In genomic region chr3:126926684-126927404, GRCh38 we compare ENCODE assay signal across 9 cellular contexts. TPM values are rescaled to one million over a fixed set of nuclear protein-coding genes. Genes with fewer than 3 reads are reported as not detected.
DNase-seq lines count a peak whose midpoint lies in the region; ATAC-seq and TF ChIP-seq lines count a peak whose summit lies in the region.
"Had no signal": no experiment of that assay in that cellular context is flagged by ENCODE, and none has a peak within 500 bp of the region (broad histone marks: within the 10 kb centered on the region; RNA-seq: fewer than 3 reads in every experiment).

No MANE protein-coding gene starts in this region.

- no peak for TF ChIP-seq RAD21 in HCT116 (IDR thresholded peaks at IDR 0.05; ENCODE audit: low read depth)

- CTCF ChIA-PET in HCT116 (lab: Charles Lee) = no interaction called here

- intact Hi-C loops in HCT116 (cut with micrococcal nuclease) (no loop called here), left ventricle myocardium superior (cut with micrococcal nuclease) (no loop called here)

- BruUV-seq in HCT116 (replicated peaks; lab: Mats Ljungman, UMichigan) = no TSS peak

- H3K27me3 Mint-ChIP-seq in brain = no peaks in the 10 kb centered on the region
- H3K27me3 Mint-ChIP-seq: activated naive CD8-positive, alpha-beta T cell treated with anti-CD3 and anti-CD28 coated beads, Interleukin-2, amount 10 ng/mL, durations not matched to agents 7 days and 5 days had no signal

- no peaks in the 10 kb centered on the region for H3K9me2 ChIP-seq in HCT116 (ENCODE audit: insufficient read depth)

- H3K27me3 ChIP-seq in HCT116 (ENCODE audit: insufficient read depth, low read length) (no peaks in the 10 kb centered on the region), subcutaneous abdominal adipose tissue (ENCODE audit: control insufficient read depth in 5 of 5, insufficient read depth in 4 of 5, low read length in 5 of 5) (peaks cover 0 to 17% (median 2%) of the 10 kb centered on the region in 5 donors)

- RAD21 ChIA-PET in HCT116 (lab: Charles Lee; ENCODE audit: low non-redundant PET in 1 of 2, low total read pairs in 2 of 2, uncharacterized antibody in 2 of 2, unreplicated experiment in 2 of 2) = interaction anchor here in 1 of 2 experiments (0.7 kb wide), 1 partner anchor 16 kb away, joined by 3 read pairs; no protein-coding TSS in a partner anchor

- H3K27ac ChIP-seq in HCT116 (ENCODE audit: low read depth, low read length) (no peak overlapping the region), subcutaneous abdominal adipose tissue (ENCODE audit: low read depth, low read length) (peak overlapping the region; percentile 39)

- DNase-seq in HCT116 (ENCODE audit: low read depth, low spot score) = peak; percentile 19
- peak; percentile 79 for DNase-seq in left ventricle myocardium superior
- DNase-seq: activated naive CD8-positive, alpha-beta T cell treated with anti-CD3 and anti-CD28 coated beads, Interleukin-2, amount 10 ng/mL, durations not matched to agents 7 days and 5 days had no signal

- H3K4me3 ChIP-seq in HCT116 (replicated peaks in 1 of 2; ENCODE audit: low read depth in 1 of 2, low read length in 2 of 2) (no peak overlapping the region), subcutaneous abdominal adipose tissue (ENCODE audit: low read depth in 1 of 5, low read length in 5 of 5) (peak overlapping the region in 2 of 5 donors; percentile 9 to 25)

- no peak for TF ChIP-seq CTCF in HCT116 (IDR thresholded peaks at IDR 0.05 in 2 of 3, conservative IDR thresholded peaks at IDR 0.05 in 1 of 3; ENCODE audit: borderline replicate concordance in 1 of 3, insufficient read depth in 1 of 3, low read depth in 2 of 3, low read length in 2 of 3)
- no peak for TF ChIP-seq CTCF in brain (conservative IDR thresholded peaks at IDR 0.05)

- TF ChIP-seq POLR2A in HCT116 (IDR thresholded peaks at IDR 0.05; ENCODE audit: borderline replicate concordance, extremely low read depth, insufficient read depth, insufficient read length) = no peak

- peaks cover 64% of the 10 kb centered on the region for H3K4me1 Mint-ChIP-seq in brain

- no peaks in the 10 kb centered on the region for H3K79me2 ChIP-seq in HCT116 (ENCODE audit: insufficient read depth, low read length)

- peak overlapping the region; percentile 65 for H3K4me2 ChIP-seq in HCT116 (ENCODE audit: low read length)

- POLR2A ChIA-PET in HCT116 (lab: Charles Lee) = interaction anchor here (1.1 kb wide), 1 partner anchor 12 kb away, joined by 3 read pairs; no protein-coding TSS in a partner anchor

- no peaks in the 10 kb centered on the region for H3K9me3 Mint-ChIP-seq in brain
- H3K9me3 Mint-ChIP-seq: activated naive CD8-positive, alpha-beta T cell treated with anti-CD3 and anti-CD28 coated beads, Interleukin-2, amount 10 ng/mL, durations not matched to agents 7 days and 5 days had no signal

- peak overlapping the region in 4 of 5 experiments; percentile 29 to 88 (median 76) for H3K27ac Mint-ChIP-seq in brain
- H3K27ac Mint-ChIP-seq: activated naive CD8-positive, alpha-beta T cell treated with anti-CD3 and anti-CD28 coated beads, Interleukin-2, amount 10 ng/mL, durations not matched to agents 7 days and 5 days had no signal

- no peaks in the 10 kb centered on the region for H3K36me3 Mint-ChIP-seq in brain
- H3K36me3 Mint-ChIP-seq: activated naive CD8-positive, alpha-beta T cell treated with anti-CD3 and anti-CD28 coated beads, Interleukin-2, amount 10 ng/mL, durations not matched to agents 7 days and 5 days had no signal

- H3K9ac ChIP-seq in HCT116 (ENCODE audit: low read length) (peak overlapping the region; percentile 20; the same call in 1 of the 2 replicates), subcutaneous abdominal adipose tissue (ENCODE audit: low read length in 5 of 5) (peak overlapping the region in 2 of 5 donors; percentile 44 to 82)

- no peaks in the 10 kb centered on the region for H4K20me1 ChIP-seq in HCT116 (ENCODE audit: insufficient read depth)

- H3K4me1 ChIP-seq in HCT116 (ENCODE audit: control insufficient read depth in 1 of 2, insufficient read depth in 2 of 2, low read length in 2 of 2) = peaks cover 5 to 16% of the 10 kb centered on the region in 2 experiments; a peak in 3 of 4 replicates
- H3K4me1 ChIP-seq in subcutaneous abdominal adipose tissue (ENCODE audit: control insufficient read depth in 5 of 5, insufficient read depth in 5 of 5, low read length in 5 of 5) = peaks cover 12 to 44% (median 35%) of the 10 kb centered on the region in 5 donors

- peak; percentile 84 for ATAC-seq in HCT116
- ATAC-seq in left ventricle myocardium superior = peak; percentile 90
- ATAC-seq in HG03025 (IDR thresholded peaks at IDR 0.05; ENCODE audit: low FRiP score, unreplicated experiment) = no peak
- ATAC-seq in HG02678 (IDR thresholded peaks at IDR 0.05; ENCODE audit: unreplicated experiment) = no peak
- no peak for ATAC-seq in GM21737 (IDR thresholded peaks at IDR 0.05; ENCODE audit: unreplicated experiment)
- no peak for ATAC-seq in GM18519 (IDR thresholded peaks at IDR 0.05; ENCODE audit: low FRiP score, unreplicated experiment)

- no peak overlapping the region for H3K4me3 Mint-ChIP-seq in brain
- H3K4me3 Mint-ChIP-seq: activated naive CD8-positive, alpha-beta T cell treated with anti-CD3 and anti-CD28 coated beads, Interleukin-2, amount 10 ng/mL, durations not matched to agents 7 days and 5 days had no signal

- H2AFZ ChIP-seq in HCT116 (ENCODE audit: low read depth, low read length, poor library complexity, severe bottlenecking) = no peak overlapping the region

- H3K36me3 ChIP-seq in HCT116 (ENCODE audit: control insufficient read depth in 1 of 2, insufficient read depth in 2 of 2, low read length in 2 of 2) (no peaks in the 10 kb centered on the region), subcutaneous abdominal adipose tissue (ENCODE audit: control insufficient read depth in 5 of 5, insufficient read depth in 5 of 5, low read length in 5 of 5) (no peaks in the 10 kb centered on the region)

- H3K9me3 ChIP-seq in HCT116 (ENCODE audit: control insufficient read depth in 1 of 2, insufficient read depth in 1 of 2, low read depth in 1 of 2, low read length in 2 of 2) = no peaks in the 10 kb centered on the region
- no peaks in the 10 kb centered on the region for H3K9me3 ChIP-seq in subcutaneous abdominal adipose tissue (ENCODE audit: control insufficient read depth in 5 of 5, low read length in 5 of 5)

TF ChIP-seq in HCT116, 20 proteins besides CTCF, POLR2A, EP300 and RAD21:
- peak; percentile 78 for TF ChIP-seq FOSL1 (IDR thresholded peaks at IDR 0.05; ENCODE audit: low read depth)
- 0 out of 2 replicates have a peak, but pooled peaks have one; percentile 31 for TF ChIP-seq SP1 (IDR thresholded peaks at IDR 0.05; ENCODE audit: low read depth)
- no peak for TF ChIP-seq ATF3 (IDR thresholded peaks at IDR 0.05)
- no peak for TF ChIP-seq POLR2AphosphoS5 (IDR thresholded peaks at IDR 0.05; ENCODE audit: low read depth, low read length)
- TF ChIP-seq EGR1 (IDR thresholded peaks at IDR 0.05; ENCODE audit: low read depth) = peak; percentile 70
- peak; percentile 64 for TF ChIP-seq JUND (IDR thresholded peaks at IDR 0.05)

RNA-seq across cellular contexts. Expression of gene PLXNA1, which starts 56.1 kb away (rescaled TPM):
- total RNA-seq in HCT116 (2021; ENCODE audit: unreplicated experiment) (30.3 TPM), left ventricle myocardium superior (23.8 TPM)
- polyA plus RNA-seq in HCT116 (2012) = 26.1 and 35.2 TPM in 2 replicates
- polyA plus RNA-seq in brain (ENCODE audit: insufficient read depth, low read depth, low replicate concordance) = 22.2 TPM

Comparison
In these comparisons a context has a peak if more than half of its experiments do, and no peak if none do; other contexts are left out.
1. ATAC-seq: peak in HCT116 (single experiment) and left ventricle myocardium superior (single experiment); none in HG03025 (single experiment), HG02678 (single experiment), GM21737 (single experiment) and GM18519 (single experiment).